In the genomic region with DNA sequence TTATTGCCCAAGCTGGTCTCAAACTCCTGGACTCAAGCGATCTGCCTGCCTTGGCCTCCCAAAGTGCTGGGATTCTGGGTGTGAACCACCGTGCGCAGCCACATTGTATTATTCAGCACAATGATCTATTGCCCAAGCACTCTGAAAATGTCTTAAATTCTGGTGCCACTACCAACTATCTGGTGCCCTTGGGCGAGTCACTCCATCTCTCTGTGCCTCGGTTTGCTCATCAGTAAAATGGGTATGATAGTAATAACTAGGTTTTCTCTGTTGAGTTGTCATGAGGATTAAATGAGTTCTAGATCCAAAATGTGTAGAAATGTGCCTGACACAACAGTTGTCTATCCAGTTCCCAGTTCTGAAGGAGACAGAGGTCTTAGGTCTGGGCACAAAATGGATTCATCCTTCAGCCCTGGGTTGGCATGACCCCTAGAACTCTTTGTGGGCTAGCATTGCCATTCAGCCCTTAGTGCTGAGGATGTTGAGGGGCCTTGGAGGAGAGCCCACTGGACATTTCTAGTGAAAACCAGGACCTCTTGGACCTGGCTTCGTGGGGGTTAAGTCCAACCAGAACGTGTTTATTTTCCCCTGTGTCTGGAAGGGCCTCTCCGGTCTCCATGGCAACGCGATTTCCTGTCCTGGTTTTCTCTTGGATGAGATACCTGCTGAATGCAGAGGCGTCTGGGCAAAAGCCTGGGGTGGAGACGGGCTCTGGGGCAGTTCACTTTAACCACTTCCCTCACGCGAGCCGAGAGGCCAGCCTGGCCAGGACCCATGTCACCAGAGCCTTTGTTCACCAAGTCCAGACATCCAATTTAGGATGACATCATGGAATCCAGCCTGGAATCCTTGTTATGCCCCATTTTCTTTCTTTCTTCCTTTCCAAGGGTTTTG, we compare ENCODE assay signal across 8 cellular contexts. TPM values are rescaled to one million over a fixed set of nuclear protein-coding genes. Genes with fewer than 3 reads are reported as not detected.
DNase-seq lines count a peak whose midpoint lies in the region; ATAC-seq and TF ChIP-seq lines count a peak whose summit lies in the region.

No MANE protein-coding gene starts in this region.

- H3K4me1 ChIP-seq in muscle layer of duodenum (ENCODE audit: control insufficient read depth in 1 of 2, insufficient read depth in 2 of 2, low read length in 2 of 2) = peaks cover 0 to 10% of the 10 kb centered on the region in 2 donors

- CTCF ChIA-PET in BJ (lab: Yijun Ruan, JAX) = interaction anchor here (1.3 kb wide), 1 partner anchor 9 kb away, joined by 7 read pairs; no protein-coding TSS in a partner anchor

- no peak overlapping the region for H3K4me3 ChIP-seq in BJ (ENCODE audit: low read depth, low read length)
- no peak overlapping the region for H3K4me3 ChIP-seq in epithelial cell of esophagus (ENCODE audit: low read length)
- peak overlapping the region; percentile 7 to 13 for H3K4me3 ChIP-seq in muscle layer of duodenum (ENCODE audit: low read depth in 1 of 2, low read length in 2 of 2)

- H3K27me3 ChIP-seq in BJ (ENCODE audit: control insufficient read depth, insufficient read depth, low read length) = no peaks in the 10 kb centered on the region
- no peaks in the 10 kb centered on the region for H3K27me3 ChIP-seq in muscle layer of duodenum (ENCODE audit: low read depth, low read length)

- POLR2A ChIA-PET in BJ (lab: Charles Lee) = no interaction called here

- TF ChIP-seq CTCF in BJ (IDR thresholded peaks at IDR 0.05; ENCODE audit: insufficient read depth, low read depth, low read length) (no peak), epithelial cell of esophagus (IDR thresholded peaks at IDR 0.05; ENCODE audit: insufficient read depth, low read depth, low read length, missing control alignments) (no peak)

- DNase-seq in BJ (ENCODE audit: low read depth) = peak; percentile 66
- DNase-seq in NCI-H510A treated with DMSO at 0.1 percent for 48 hours (lab: John Stamatoyannopoulos, UW) = peak; percentile 26
- DNase-seq in epithelial cell of esophagus (ENCODE audit: low read depth) = peak; percentile 50
- no peak for DNase-seq in activated CD4-positive, CD25-positive, alpha-beta regulatory T cell (lab: John Stamatoyannopoulos, UW)
- DNase-seq in activated CD4-positive, alpha-beta T cell treated with anti-CD3 and anti-CD28 coated beads, Interleukin-2, amount 50 U/mL, for 4 hours = no peak

- H3K27ac ChIP-seq in muscle layer of duodenum (ENCODE audit: low read length) = peak overlapping the region; percentile 33

- H3K9me3 ChIP-seq in muscle layer of duodenum (ENCODE audit: control insufficient read depth in 1 of 2, low read length in 2 of 2) = no peaks in the 10 kb centered on the region

- H3K36me3 ChIP-seq in BJ (ENCODE audit: control insufficient read depth, insufficient read depth, low read length) (no peaks in the 10 kb centered on the region), muscle layer of duodenum (ENCODE audit: control insufficient read depth in 1 of 2, insufficient read depth in 2 of 2, low read length in 2 of 2) (no peaks in the 10 kb centered on the region)

- ATAC-seq in HG03135 (IDR thresholded peaks at IDR 0.05; ENCODE audit: unreplicated experiment) = no peak
- no peak for ATAC-seq in GM21515 (IDR thresholded peaks at IDR 0.05; ENCODE audit: unreplicated experiment)

RNA-seq across cellular contexts. Expression of gene TNRC6A, which starts 43.7 kb away (rescaled TPM):
- 44.8 and 49.6 TPM in 2 replicates for polyA plus RNA-seq in BJ (2011; rRNA removed)
- polyA minus RNA-seq in BJ (2011; rRNA and poly(A)+ RNA removed) = 49.7 and 78.4 TPM in 2 replicates

Comparison
In these comparisons a context has a peak if more than half of its experiments do, and no peak if none do; other contexts are left out.
1. DNase-seq: peak in BJ (single experiment), NCI-H510A treated with DMSO at 0.1 percent for 48 hours (single experiment) and epithelial cell of esophagus (single experiment); none in activated CD4-positive, CD25-positive, alpha-beta regulatory T cell (0 of 4) and activated CD4-positive, alpha-beta T cell treated with anti-CD3 and anti-CD28 coated beads, Interleukin-2, amount 50 U/mL, for 4 hours (0 of 2).
2. H3K4me3 ChIP-seq: peak in muscle layer of duodenum (2 of 2); none in BJ (single experiment) and epithelial cell of esophagus (single experiment).